7 cellular contexts compared by ENCODE assay signal in the genomic region with DNA sequence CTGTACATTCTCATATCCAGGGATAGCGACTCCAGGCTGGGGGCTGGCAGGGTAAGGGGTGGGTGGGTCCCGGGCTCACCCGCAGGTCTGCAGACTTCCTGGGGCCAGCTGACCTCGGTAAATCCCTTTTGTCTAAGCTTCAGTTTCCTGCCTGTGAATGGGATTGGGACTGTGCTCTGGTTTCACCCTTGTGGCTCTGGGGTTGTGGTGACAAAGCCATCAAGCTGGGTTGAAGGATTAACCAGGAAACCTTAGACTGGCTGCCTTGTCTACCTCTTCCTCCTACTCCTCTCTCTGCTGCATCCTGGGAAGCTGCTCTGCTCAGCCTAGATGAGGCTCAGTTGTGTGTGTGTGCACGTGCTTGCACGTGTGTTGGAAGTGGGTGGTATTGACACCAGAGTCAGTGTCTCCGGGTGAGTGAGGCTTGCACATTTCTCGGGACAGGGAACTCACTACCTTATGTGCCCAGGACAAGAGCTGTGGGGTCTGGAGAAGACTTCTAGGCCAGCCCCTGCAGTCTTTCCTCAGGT.
A peak's percentile ranks its signal among the peaks of the same experiment; 100 is the strongest.
DNase-seq lines count a peak whose midpoint lies in the region; FAIRE-seq and TF ChIP-seq lines count a peak whose summit lies in the region.
"Not testable (repeated sequence)": the region's sequence is repeated elsewhere in the genome, so short reads cannot be mapped to it uniquely, and the experiment has no call there.

No MANE protein-coding gene starts in this region.

- DNase-seq in A172 (ENCODE audit: low spot score) (peak; percentile 50), Calu3 (peak; percentile 11), LHCN-M2 (ENCODE audit: low read depth) (peak; percentile 11), RCC 7860 (ENCODE audit: low spot score) (peak; percentile 79), kidney tubule cell (ENCODE audit: low spot score) (peak; percentile 40), neuronal stem cell (ENCODE audit: low spot score) (peak; percentile 8)
- not testable (repeated sequence) for DNase-seq in endothelial cell of umbilical vein (ENCODE audit: low read depth, low spot score)

- H2BK12ac ChIP-seq in neuronal stem cell (ENCODE audit: low read length) = not testable (repeated sequence)

- not testable (repeated sequence) for H3K27me3 ChIP-seq in endothelial cell of umbilical vein (ENCODE audit: control insufficient read depth in 2 of 2, insufficient read depth in 2 of 2, low read length in 2 of 2); neuronal stem cell (ENCODE audit: control insufficient read depth in 3 of 3, insufficient read depth in 3 of 3, low read depth in 1 of 3, low read length in 3 of 3)

- not testable (repeated sequence) for TF ChIP-seq CTCF in Calu3 (IDR thresholded peaks at IDR 0.05; ENCODE audit: unreplicated experiment); endothelial cell of umbilical vein (IDR thresholded peaks at IDR 0.05; ENCODE audit: extremely low read depth in 1 of 2, insufficient read depth in 1 of 2, low read depth in 1 of 2, low read length in 2 of 2)

- H4K20me1 ChIP-seq in endothelial cell of umbilical vein (replicated peaks; ENCODE audit: control insufficient read depth, extremely low read depth, insufficient read depth, low read length) = not testable (repeated sequence)

- intact Hi-C loops in Calu3 (cut with micrococcal nuclease; ENCODE audit: unreplicated experiment); endothelial cell of umbilical vein (cut with micrococcal nuclease): not testable (repeated sequence)

- not testable (repeated sequence) for H2AFZ ChIP-seq in endothelial cell of umbilical vein (ENCODE audit: low read depth, low read length); neuronal stem cell (ENCODE audit: low read length)

- H3K14ac ChIP-seq in neuronal stem cell (ENCODE audit: low read length) = not testable (repeated sequence)

- H3K36me3 ChIP-seq in endothelial cell of umbilical vein (ENCODE audit: control insufficient read depth in 2 of 2, extremely low read depth in 1 of 2, insufficient read depth in 2 of 2, low read length in 2 of 2); neuronal stem cell (replicated peaks in 1 of 2; ENCODE audit: control insufficient read depth in 2 of 2, insufficient read depth in 2 of 2, low read length in 2 of 2): not testable (repeated sequence)

- H3K4me1 ChIP-seq in endothelial cell of umbilical vein (ENCODE audit: control insufficient read depth, extremely low read depth, insufficient read depth, low read length); neuronal stem cell (ENCODE audit: control insufficient read depth in 2 of 2, insufficient read depth in 1 of 2, low read depth in 1 of 2, low read length in 2 of 2): not testable (repeated sequence)

- not testable (repeated sequence) for H3K27me3 Mint-ChIP-seq in Calu3 (ENCODE audit: unreplicated experiment)

- not testable (repeated sequence) for H2BK15ac ChIP-seq in neuronal stem cell (ENCODE audit: low read length)

- not testable (repeated sequence) for BruUV-seq in Calu3 (replicated peaks; lab: Mats Ljungman, UMichigan); endothelial cell of umbilical vein (replicated peaks; lab: Mats Ljungman, UMichigan)

- CTCF ChIA-PET in Calu3 (lab: Charles Lee); endothelial cell of umbilical vein (lab: Charles Lee): not testable (repeated sequence)

- POLR2A ChIA-PET in endothelial cell of umbilical vein (lab: Charles Lee) = not testable (repeated sequence)

- H3K18ac ChIP-seq in neuronal stem cell (ENCODE audit: low read length) = not testable (repeated sequence)

- H3K27ac Mint-ChIP-seq in Calu3 (ENCODE audit: unreplicated experiment) = not testable (repeated sequence)

- not testable (repeated sequence) for H3K23ac ChIP-seq in neuronal stem cell (ENCODE audit: low read depth, low read length, poor library complexity)

- peaks cover 12% of the 10 kb centered on the region for H3K36me3 Mint-ChIP-seq in Calu3 (ENCODE audit: insufficient read depth, unreplicated experiment)

- not testable (repeated sequence) for H2BK5ac ChIP-seq in neuronal stem cell (ENCODE audit: low read length)

- not testable (repeated sequence) for H3K4me3 ChIP-seq in endothelial cell of umbilical vein (replicated peaks in 1 of 3; ENCODE audit: insufficient read depth in 1 of 3, low read depth in 1 of 3, low read length in 3 of 3); neuronal stem cell (ENCODE audit: low read length in 2 of 2)

- H3K4me1 Mint-ChIP-seq in Calu3 (ENCODE audit: low read depth, unreplicated experiment) = peaks cover 26% of the 10 kb centered on the region

- not testable (repeated sequence) for H3K4me2 ChIP-seq in endothelial cell of umbilical vein (ENCODE audit: insufficient read depth, low read length); neuronal stem cell (ENCODE audit: insufficient read depth, low read length, poor library complexity, severe bottlenecking)

- H2AK5ac ChIP-seq in neuronal stem cell (ENCODE audit: low read depth, low read length) = not testable (repeated sequence)

- H4K91ac ChIP-seq in neuronal stem cell (ENCODE audit: low read depth, low read length, poor library complexity) = not testable (repeated sequence)

- not testable (repeated sequence) for H3K27ac ChIP-seq in endothelial cell of umbilical vein (ENCODE audit: insufficient read depth, low read depth, low read length); neuronal stem cell (replicated peaks; ENCODE audit: low read length)

- H3K79me1 ChIP-seq in neuronal stem cell (ENCODE audit: low read depth, low read length) = not testable (repeated sequence)

- FAIRE-seq in RCC 7860 (lab: Jason Lieb, UNC) = peak; percentile 91
- peak; percentile 50 for FAIRE-seq in endothelial cell of umbilical vein (lab: Jason Lieb, UNC)

- not testable (repeated sequence) for H3K9ac ChIP-seq in endothelial cell of umbilical vein (replicated peaks; ENCODE audit: extremely low read depth, insufficient read depth, low read length); neuronal stem cell (ENCODE audit: low read depth, low read length, poor library complexity)

- not testable (repeated sequence) for TF ChIP-seq POLR2A in endothelial cell of umbilical vein (IDR thresholded peaks at IDR 0.05; ENCODE audit: low read depth, low read length)

- H3K9me1 ChIP-seq in endothelial cell of umbilical vein (replicated peaks; ENCODE audit: control insufficient read depth, extremely low read depth, insufficient read depth, low read length) = not testable (repeated sequence)

- H4K8ac ChIP-seq in neuronal stem cell (ENCODE audit: low read depth, low read length) = not testable (repeated sequence)

- H3K79me2 ChIP-seq in endothelial cell of umbilical vein (ENCODE audit: control insufficient read depth, insufficient read depth, low read length) = not testable (repeated sequence)

- H3K4me3 Mint-ChIP-seq in Calu3 (ENCODE audit: low read depth, unreplicated experiment) = not testable (repeated sequence)

- H3K9me3 ChIP-seq in endothelial cell of umbilical vein (replicated peaks; ENCODE audit: control insufficient read depth, insufficient read depth, low read length); neuronal stem cell (replicated peaks in 1 of 2; ENCODE audit: control insufficient read depth in 2 of 2, insufficient read depth in 1 of 2, low read depth in 1 of 2, low read length in 2 of 2): not testable (repeated sequence)

- not testable (repeated sequence) for H3K4ac ChIP-seq in neuronal stem cell (ENCODE audit: low read length)

- not testable (repeated sequence) for H3K9me3 Mint-ChIP-seq in Calu3 (ENCODE audit: low read depth, unreplicated experiment)

- WGBS in neuronal stem cell (ENCODE audit: extremely low coverage in 2 of 2, insufficient read length in 2 of 2, insufficient replicate concordance in 1 of 2), 2 donors = no CpG with 5 or more reads among the region's 8 CpGs

- not testable (repeated sequence) for H2BK120ac ChIP-seq in neuronal stem cell (ENCODE audit: low read depth, low read length)

- dilution Hi-C loops in endothelial cell of umbilical vein (cut with MboI; ENCODE audit: extremely low pct_ligation_motif_present, low sequenced_read_pairs) = not testable (repeated sequence)
